In the genomic region with DNA sequence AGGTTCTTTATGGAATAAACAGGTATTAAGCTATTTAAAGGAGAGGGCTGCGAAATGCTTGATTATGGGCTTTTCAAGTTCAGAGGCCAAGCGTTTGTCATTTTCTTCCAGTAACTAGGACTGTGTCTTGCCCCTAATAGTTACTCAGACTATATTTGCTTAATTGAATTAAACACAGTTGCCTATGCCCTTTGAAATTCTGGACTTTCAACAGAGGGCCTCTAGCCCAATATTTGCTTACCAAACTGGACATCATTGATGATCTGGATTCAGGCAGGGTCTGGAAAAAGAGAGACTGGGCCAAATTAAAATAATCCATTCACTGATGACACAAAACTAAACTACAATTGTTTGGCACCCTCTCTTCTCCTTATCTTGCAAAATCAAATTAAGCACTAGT, we compare ENCODE assay signal across 1 cellular context.
TF ChIP-seq lines count a peak whose summit lies in the region.

No MANE protein-coding gene starts in this region.

TF ChIP-seq in HepG2, 621 proteins besides CTCF, POLR2A, EP300 and RAD21 (continued from another document and continues in another):
- TF ChIP-seq REST (IDR thresholded peaks at IDR 0.05; ENCODE audit: borderline replicate concordance in 1 of 2, low read depth in 1 of 2, low read length in 2 of 2) (peak in 1 of 2 experiments; percentile 30; a peak in 1 of 4 replicates), ATAD3A (CRISPR knock-in tag; IDR thresholded peaks at IDR 0.05) (no peak), ZNF484 (CRISPR knock-in tag; IDR thresholded peaks at IDR 0.05; ENCODE audit: borderline replicate concordance, low read depth) (no peak), SIX1 (CRISPR knock-in tag; IDR thresholded peaks at IDR 0.05; ENCODE audit: borderline replicate concordance) (peak; percentile 65; the same call in 1 of the 2 replicates), ZNF12 (CRISPR knock-in tag; IDR thresholded peaks at IDR 0.05) (no peak), TARDBP (CRISPR knock-in tag; IDR thresholded peaks at IDR 0.05) (peak; percentile 47; the same call in 1 of the 2 replicates), KLF16 (CRISPR knock-in tag; IDR thresholded peaks at IDR 0.05) (peak in 1 of 2 experiments; percentile 74; a peak in 1 of 4 replicates), RERE (CRISPR knock-in tag; IDR thresholded peaks at IDR 0.05; ENCODE audit: low read depth) (peak; percentile 85), HDAC1 (CRISPR knock-in tag; IDR thresholded peaks at IDR 0.05) (peak; percentile 53; the same call in 1 of the 2 replicates), PPARG (CRISPR knock-in tag; conservative IDR thresholded peaks at IDR 0.05) (peak; percentile 82), U2AF1 (optimal IDR thresholded peaks at IDR 0.05; ENCODE audit: low read depth, low read length) (no peak), HHEX (CRISPR knock-in tag; IDR thresholded peaks at IDR 0.05) (peak; percentile 62; the same call in 1 of the 2 replicates), KLF11 (CRISPR knock-in tag; IDR thresholded peaks at IDR 0.05) (0 out of 2 replicates have a peak, but pooled peaks have one; percentile 77), FOXJ3 (CRISPR knock-in tag; IDR thresholded peaks at IDR 0.05; ENCODE audit: borderline replicate concordance) (peak; percentile 88; the same call in 1 of the 2 replicates), CREBL2 (CRISPR knock-in tag; IDR thresholded peaks at IDR 0.05; ENCODE audit: borderline replicate concordance) (no peak), MEIS1 (CRISPR knock-in tag; IDR thresholded peaks at IDR 0.05; ENCODE audit: borderline replicate concordance) (no peak), SRSF4 (IDR thresholded peaks at IDR 0.05; ENCODE audit: low read depth, low read length, poor library complexity, severe bottlenecking) (no peak), ASH2L (IDR thresholded peaks at IDR 0.05; ENCODE audit: insufficient read length, low read depth, low read length) (peak; percentile 82), SMARCC2 (IDR thresholded peaks at IDR 0.05) (peak; percentile 84), NCOR1 (IDR thresholded peaks at IDR 0.05; ENCODE audit: borderline replicate concordance, low read length) (peak; percentile 86), GZF1 (CRISPR knock-in tag; IDR thresholded peaks at IDR 0.05) (no peak), NFIC (IDR thresholded peaks at IDR 0.05; ENCODE audit: low read length) (peak; percentile 97), HOXD1 (CRISPR knock-in tag; IDR thresholded peaks at IDR 0.05) (no peak; the same call in 1 of the 2 replicates), RARA (CRISPR knock-in tag; IDR thresholded peaks at IDR 0.05) (peak; percentile 84), FOSL1 (CRISPR knock-in tag; IDR thresholded peaks at IDR 0.05; ENCODE audit: borderline replicate concordance) (peak; percentile 71; the same call in 1 of the 2 replicates), HMG20B (CRISPR knock-in tag; conservative IDR thresholded peaks at IDR 0.05) (peak; percentile 67; the same call in 1 of the 2 replicates), NFYC (CRISPR knock-in tag; IDR thresholded peaks at IDR 0.05) (peak; percentile 16; the same call in 1 of the 2 replicates), GFI1 (CRISPR knock-in tag; IDR thresholded peaks at IDR 0.05; ENCODE audit: borderline replicate concordance) (peak; percentile 70; the same call in 1 of the 2 replicates), NCOA2 (CRISPR knock-in tag; IDR thresholded peaks at IDR 0.05) (peak; percentile 96), SP5 (CRISPR knock-in tag; IDR thresholded peaks at IDR 0.05; ENCODE audit: borderline replicate concordance, low read depth) (0 out of 2 replicates have a peak, but pooled peaks have one; percentile 50), ZBTB26 (CRISPR knock-in tag; IDR thresholded peaks at IDR 0.05; ENCODE audit: borderline replicate concordance) (peak; percentile 77), ZFY (CRISPR knock-in tag; IDR thresholded peaks at IDR 0.05) (0 out of 2 replicates have a peak, but pooled peaks have one; percentile 16)
- TF ChIP-seq, protein P1, sequence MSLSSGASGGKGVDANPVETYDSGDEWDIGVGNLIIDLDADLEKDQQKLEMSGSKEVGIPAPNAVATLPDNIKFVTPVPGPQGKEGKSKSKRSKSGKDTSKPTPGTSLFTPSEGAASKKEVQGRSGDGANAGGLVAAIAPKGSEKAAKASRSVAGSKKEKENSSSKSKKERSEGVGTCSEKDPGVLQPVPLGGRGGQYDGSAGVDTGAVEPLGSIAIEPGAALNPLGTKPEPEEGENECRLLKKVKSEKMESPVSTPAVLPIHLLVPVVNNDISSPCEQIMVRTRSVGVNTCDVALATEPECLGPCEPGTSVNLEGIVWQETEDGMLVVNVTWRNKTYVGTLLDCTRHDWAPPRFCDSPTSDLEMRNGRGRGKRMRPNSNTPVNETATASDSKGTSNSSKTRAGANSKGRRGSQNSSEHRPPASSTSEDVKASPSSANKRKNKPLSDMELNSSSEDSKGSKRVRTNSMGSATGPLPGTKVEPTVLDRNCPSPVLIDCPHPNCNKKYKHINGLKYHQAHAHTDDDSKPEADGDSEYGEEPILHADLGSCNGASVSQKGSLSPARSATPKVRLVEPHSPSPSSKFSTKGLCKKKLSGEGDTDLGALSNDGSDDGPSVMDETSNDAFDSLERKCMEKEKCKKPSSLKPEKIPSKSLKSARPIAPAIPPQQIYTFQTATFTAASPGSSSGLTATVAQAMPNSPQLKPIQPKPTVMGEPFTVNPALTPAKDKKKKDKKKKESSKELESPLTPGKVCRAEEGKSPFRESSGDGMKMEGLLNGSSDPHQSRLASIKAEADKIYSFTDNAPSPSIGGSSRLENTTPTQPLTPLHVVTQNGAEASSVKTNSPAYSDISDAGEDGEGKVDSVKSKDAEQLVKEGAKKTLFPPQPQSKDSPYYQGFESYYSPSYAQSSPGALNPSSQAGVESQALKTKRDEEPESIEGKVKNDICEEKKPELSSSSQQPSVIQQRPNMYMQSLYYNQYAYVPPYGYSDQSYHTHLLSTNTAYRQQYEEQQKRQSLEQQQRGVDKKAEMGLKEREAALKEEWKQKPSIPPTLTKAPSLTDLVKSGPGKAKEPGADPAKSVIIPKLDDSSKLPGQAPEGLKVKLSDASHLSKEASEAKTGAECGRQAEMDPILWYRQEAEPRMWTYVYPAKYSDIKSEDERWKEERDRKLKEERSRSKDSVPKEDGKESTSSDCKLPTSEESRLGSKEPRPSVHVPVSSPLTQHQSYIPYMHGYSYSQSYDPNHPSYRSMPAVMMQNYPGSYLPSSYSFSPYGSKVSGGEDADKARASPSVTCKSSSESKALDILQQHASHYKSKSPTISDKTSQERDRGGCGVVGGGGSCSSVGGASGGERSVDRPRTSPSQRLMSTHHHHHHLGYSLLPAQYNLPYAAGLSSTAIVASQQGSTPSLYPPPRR (CRISPR knock-in tag; IDR thresholded peaks at IDR 0.05; ENCODE audit: borderline replicate concordance), result peak; percentile 90
- TF ChIP-seq, protein P2, sequence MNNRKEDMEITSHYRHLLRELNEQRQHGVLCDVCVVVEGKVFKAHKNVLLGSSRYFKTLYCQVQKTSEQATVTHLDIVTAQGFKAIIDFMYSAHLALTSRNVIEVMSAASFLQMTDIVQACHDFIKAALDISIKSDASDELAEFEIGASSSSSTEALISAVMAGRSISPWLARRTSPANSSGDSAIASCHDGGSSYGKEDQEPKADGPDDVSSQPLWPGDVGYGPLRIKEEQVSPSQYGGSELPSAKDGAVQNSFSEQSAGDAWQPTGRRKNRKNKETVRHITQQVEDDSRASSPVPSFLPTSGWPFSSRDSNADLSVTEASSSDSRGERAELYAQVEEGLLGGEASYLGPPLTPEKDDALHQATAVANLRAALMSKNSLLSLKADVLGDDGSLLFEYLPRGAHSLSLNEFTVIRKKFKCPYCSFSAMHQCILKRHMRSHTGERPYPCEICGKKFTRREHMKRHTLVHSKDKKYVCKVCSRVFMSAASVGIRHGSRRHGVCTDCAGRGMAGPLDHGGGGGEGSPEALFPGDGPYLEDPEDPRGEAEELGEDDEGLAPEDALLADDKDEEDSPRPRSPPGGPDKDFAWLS (CRISPR knock-in tag; IDR thresholded peaks at IDR 0.05; ENCODE audit: borderline replicate concordance), result no peak
- TF ChIP-seq, protein P3, sequence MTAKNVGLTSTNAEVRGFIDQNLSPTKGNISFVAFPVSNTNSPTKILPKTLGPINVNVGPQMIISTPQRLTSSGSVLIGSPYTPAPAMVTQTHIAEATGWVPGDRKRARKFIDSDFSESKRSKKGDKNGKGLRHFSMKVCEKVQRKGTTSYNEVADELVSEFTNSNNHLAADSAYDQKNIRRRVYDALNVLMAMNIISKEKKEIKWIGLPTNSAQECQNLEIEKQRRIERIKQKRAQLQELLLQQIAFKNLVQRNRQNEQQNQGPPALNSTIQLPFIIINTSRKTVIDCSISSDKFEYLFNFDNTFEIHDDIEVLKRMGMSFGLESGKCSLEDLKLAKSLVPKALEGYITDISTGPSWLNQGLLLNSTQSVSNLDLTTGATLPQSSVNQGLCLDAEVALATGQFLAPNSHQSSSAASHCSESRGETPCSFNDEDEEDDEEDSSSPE (CRISPR knock-in tag; IDR thresholded peaks at IDR 0.05), result 0 out of 2 replicates have a peak, but pooled peaks have one; percentile 28
- TF ChIP-seq, protein P4, sequence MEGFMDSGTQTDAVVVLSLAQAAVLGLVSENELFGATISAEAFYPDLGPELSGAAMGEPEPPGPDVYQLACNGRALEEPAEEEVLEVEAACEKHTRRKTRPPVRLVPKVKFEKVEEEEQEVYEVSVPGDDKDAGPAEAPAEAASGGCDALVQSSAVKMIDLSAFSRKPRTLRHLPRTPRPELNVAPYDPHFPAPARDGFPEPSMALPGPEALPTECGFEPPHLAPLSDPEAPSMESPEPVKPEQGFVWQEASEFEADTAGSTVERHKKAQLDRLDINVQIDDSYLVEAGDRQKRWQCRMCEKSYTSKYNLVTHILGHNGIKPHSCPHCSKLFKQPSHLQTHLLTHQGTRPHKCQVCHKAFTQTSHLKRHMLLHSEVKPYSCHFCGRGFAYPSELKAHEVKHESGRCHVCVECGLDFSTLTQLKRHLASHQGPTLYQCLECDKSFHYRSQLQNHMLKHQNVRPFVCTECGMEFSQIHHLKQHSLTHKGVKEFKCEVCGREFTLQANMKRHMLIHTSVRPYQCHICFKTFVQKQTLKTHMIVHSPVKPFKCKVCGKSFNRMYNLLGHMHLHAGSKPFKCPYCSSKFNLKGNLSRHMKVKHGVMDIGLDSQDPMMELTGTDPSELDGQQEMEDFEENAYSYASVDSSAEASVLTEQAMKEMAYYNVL (CRISPR knock-in tag; IDR thresholded peaks at IDR 0.05; ENCODE audit: borderline replicate concordance), result 0 out of 2 replicates have a peak, but pooled peaks have one; percentile 41
